Comparison of ENCODE assay signal across 8 cellular contexts in genomic region chr15:74099963-74100733, GRCh38. TPM values are rescaled to one million over a fixed set of nuclear protein-coding genes. Genes with fewer than 3 reads are reported as not detected.
A peak's percentile ranks its signal among the peaks of the same experiment; 100 is the strongest.
DNase-seq lines count a peak whose midpoint lies in the region; ATAC-seq and TF ChIP-seq lines count a peak whose summit lies in the region.
"Not testable (repeated sequence)": the region's sequence is repeated elsewhere in the genome, so short reads cannot be mapped to it uniquely, and the experiment has no call there.

No MANE protein-coding gene starts in this region.

- not testable (repeated sequence) for H3K27me3 Mint-ChIP-seq in effector memory CD8-positive, alpha-beta T cell

- H3K4me1 ChIP-seq in thyroid gland: not testable (repeated sequence)

- peak overlapping the region in 1 of 3 donors; percentile 56 for H3K27ac ChIP-seq in thyroid gland

- peak; percentile 84 for DNase-seq in NCI-H460 (ENCODE audit: extremely low read depth, low read depth)
- DNase-seq in activated T-cell treated with anti-CD3 and anti-CD28 coated beads for 4 hours: peak; percentile 28
- DNase-seq in effector memory CD8-positive, alpha-beta T cell: peak; percentile 21 to 47 (median 25)
- peak; percentile 47 for DNase-seq in kidney epithelial cell (ENCODE audit: low read depth)
- DNase-seq in sciatic nerve (ENCODE audit: low spot score): peak; percentile 94
- peak; percentile 87 to 91 for DNase-seq in thyroid gland

- not testable (repeated sequence) for TF ChIP-seq CTCF in GM12875 (IDR thresholded peaks at IDR 0.05; ENCODE audit: borderline replicate concordance, insufficient read depth, low read depth, low read length); kidney epithelial cell (IDR thresholded peaks at IDR 0.05; ENCODE audit: insufficient read depth, low read length, poor library complexity, severe bottlenecking)
- peak in 1 of 6 experiments; percentile 26 for TF ChIP-seq CTCF in thyroid gland (IDR thresholded peaks at IDR 0.05)

- H3K4me3 ChIP-seq in GM12875 (ENCODE audit: low read depth, low read length) (peak overlapping the region; percentile 10), kidney epithelial cell (ENCODE audit: low read depth, low read length) (peak overlapping the region; percentile 35), thyroid gland (replicated peaks in 1 of 3) (peak overlapping the region in 1 of 3 donors; percentile 25)

- not testable (repeated sequence) for H3K36me3 Mint-ChIP-seq in effector memory CD8-positive, alpha-beta T cell (ENCODE audit: insufficient read depth)

- H3K9me3 Mint-ChIP-seq in effector memory CD8-positive, alpha-beta T cell: not testable (repeated sequence)

- not testable (repeated sequence) for H3K4me1 Mint-ChIP-seq in effector memory CD8-positive, alpha-beta T cell (ENCODE audit: low read depth in 2 of 2)

- peak; percentile 89 for ATAC-seq in HG02623 (IDR thresholded peaks at IDR 0.05; ENCODE audit: unreplicated experiment)
- peak; percentile 78 for ATAC-seq in effector memory CD8-positive, alpha-beta T cell (replicated peaks)
- ATAC-seq in sciatic nerve: peak; percentile 98

- peak overlapping the region; percentile 82 to 93 for H3K27ac Mint-ChIP-seq in effector memory CD8-positive, alpha-beta T cell

- TF ChIP-seq POLR2A in thyroid gland (IDR thresholded peaks at IDR 0.05): peak in 1 of 2 donors; percentile 54

- intact Hi-C loops in sciatic nerve (cut with DNase I); thyroid gland (cut with DNase I): not testable (repeated sequence)

- H3K9me3 ChIP-seq in thyroid gland: not testable (repeated sequence)

- peak overlapping the region; percentile 82 to 88 for H3K4me3 Mint-ChIP-seq in effector memory CD8-positive, alpha-beta T cell

- 1% methylated on average over 15 of the region's 45 CpGs; no CpG with 5 or more reads in 1 of the 2 donors for WGBS in thyroid gland, 2 donors

- not testable (repeated sequence) for H3K27me3 ChIP-seq in kidney epithelial cell (ENCODE audit: control insufficient read depth, insufficient read depth, low read length); thyroid gland

- H3K36me3 ChIP-seq in kidney epithelial cell (ENCODE audit: control insufficient read depth, insufficient read depth, low read length); thyroid gland: not testable (repeated sequence)

RNA-seq across cellular contexts. Expression of gene GOLGA6A, which starts 17.8 kb away (rescaled TPM):
- total RNA-seq in NCI-H460 (2014; rRNA removed; shearing (Covaris generic)): not detected in 2 replicates
- not detected in 2 replicates for polyA plus RNA-seq in NCI-H460 (2014; cell fraction: nucleus; rRNA removed)
- total RNA-seq in kidney epithelial cell (not detected in 2 replicates), sciatic nerve (0.98 TPM), thyroid gland (under 1 TPM in 2 of 4 donors, not detected in 2; 0.22 to 0.54 TPM)

RNA-seq across cellular contexts. Expression of gene ISLR2, which starts 30.2 kb away (rescaled TPM):
- total RNA-seq in NCI-H460 (2014; rRNA removed; shearing (Covaris generic)): not detected in 2 replicates
- polyA plus RNA-seq in NCI-H460 (2014; cell fraction: nucleus; rRNA removed): not detected in 2 replicates
- total RNA-seq in kidney epithelial cell (1.0 and 1.2 TPM in 2 replicates), sciatic nerve (1.5 TPM), thyroid gland (under 1 TPM in 1 of 4 donors, not detected in 3; 0.40 TPM)

Comparison
In these comparisons a context has a peak if more than half of its experiments do, and no peak if none do; other contexts are left out.
1. DNase-seq: peak in every context shown above with its lines; median percentile 94 in sciatic nerve; 89 in thyroid gland; 84 in NCI-H460; 47 in kidney epithelial cell; 28 in activated T-cell treated with anti-CD3 and anti-CD28 coated beads for 4 hours; 25 in effector memory CD8-positive, alpha-beta T cell.